In the genomic region with DNA sequence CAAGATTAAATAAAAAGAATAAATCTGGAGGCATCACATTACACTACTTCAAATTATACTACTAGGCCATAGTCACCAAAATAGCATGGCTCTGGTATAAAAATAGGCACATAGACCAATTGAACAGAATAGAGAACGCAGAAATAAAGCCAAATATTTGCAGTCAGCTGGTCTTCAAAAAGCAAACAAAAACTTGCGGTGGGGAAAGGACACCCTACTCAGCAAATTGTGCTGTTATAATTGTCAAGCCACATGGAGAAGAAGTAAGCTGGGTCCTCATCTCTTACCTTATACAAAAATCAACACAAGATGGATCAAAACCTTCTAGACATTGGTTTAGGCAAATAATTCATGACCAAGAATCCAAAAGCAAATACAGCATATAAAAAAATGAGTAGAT, we compare ENCODE assay signal across 3 cellular contexts.
"Had no signal": no experiment of that assay in that cellular context is flagged by ENCODE, and none has a peak within 500 bp of the region (broad histone marks: within the 10 kb centered on the region; RNA-seq: fewer than 3 reads in every experiment).

No MANE protein-coding gene starts in this region.

- ATAC-seq: GM12878 had no signal

- DNase-seq: GDM1, GF-D8 had no signal

- H3K4me3 ChIP-seq: GM12878 had no signal
